In the genomic region with DNA sequence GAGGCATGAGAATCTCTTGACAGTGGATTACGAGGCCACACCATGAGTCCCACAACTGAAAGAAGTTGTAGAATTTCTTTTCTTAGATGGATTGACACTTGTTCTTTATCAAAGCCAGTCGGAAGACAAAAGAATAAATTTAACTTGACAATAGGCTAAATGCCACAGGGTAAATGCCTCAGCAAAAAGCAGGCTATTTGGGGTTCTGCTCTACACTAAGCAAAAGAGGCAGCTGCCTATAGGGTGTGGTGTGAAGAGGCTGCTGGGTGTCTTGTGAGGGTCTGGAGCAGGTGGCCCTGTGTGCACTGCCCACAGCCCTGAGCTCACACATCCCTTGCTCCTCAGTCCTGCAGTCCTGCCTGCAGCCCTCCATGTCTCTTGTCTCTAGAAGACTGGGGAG, we compare ENCODE assay signal across 1 cellular context.
TF ChIP-seq lines count a peak whose summit lies in the region.

No MANE protein-coding gene starts in this region.

TF ChIP-seq in H1, 55 proteins besides CTCF, POLR2A, EP300 and RAD21 (continued from another document):
- TF ChIP-seq SP4 (IDR thresholded peaks at IDR 0.05; ENCODE audit: low read length) (no peak), RBBP5 (IDR thresholded peaks at IDR 0.05; ENCODE audit: borderline replicate concordance, low read depth, low read length) (no peak), TAF7 (optimal IDR thresholded peaks at IDR 0.05; ENCODE audit: borderline replicate concordance, low read depth, low read length) (no peak), TEAD4 (IDR thresholded peaks at IDR 0.05; ENCODE audit: low read depth, low read length) (no peak), POLR2AphosphoS5 (IDR thresholded peaks at IDR 0.05; ENCODE audit: low read depth, low read length) (no peak), SP2 (IDR thresholded peaks at IDR 0.05; ENCODE audit: low read length) (no peak), BCL11A (IDR thresholded peaks at IDR 0.05; ENCODE audit: low read depth in 2 of 2, low read length in 2 of 2) (no peak), CREB1 (IDR thresholded peaks at IDR 0.05) (no peak), JUND (IDR thresholded peaks at IDR 0.05; ENCODE audit: low read length) (no peak), GABPA (IDR thresholded peaks at IDR 0.05; ENCODE audit: borderline replicate concordance, insufficient read depth, low read length) (no peak), SP1 (IDR thresholded peaks at IDR 0.05; ENCODE audit: low read depth, low read length) (no peak)
TF ChIP-seq in H1: peak in this region for 0.
